ENCODE assay signal across 1 cellular context in genomic region chr15:51726302-51727073, GRCh38.
A peak's percentile ranks its signal among the peaks of the same experiment; 100 is the strongest.
TF ChIP-seq lines count a peak whose summit lies in the region.

No MANE protein-coding gene starts in this region.

TF ChIP-seq in GM12878, 131 proteins besides CTCF, POLR2A, EP300 and RAD21 (continued from another document and continues in another):
- TF ChIP-seq ATF2 (IDR thresholded peaks at IDR 0.05; ENCODE audit: low read length) (peak; percentile 5; the same call in 1 of the 2 replicates), IKZF1 (conservative IDR thresholded peaks at IDR 0.05) (0 out of 2 replicates have a peak, but pooled peaks have one; percentile 31), ZNF24 (IDR thresholded peaks at IDR 0.05) (no peak), FOXK2 (IDR thresholded peaks at IDR 0.05) (no peak), HSF1 (IDR thresholded peaks at IDR 0.05; ENCODE audit: low read depth, low read length) (no peak), HDAC2 (IDR thresholded peaks at IDR 0.05) (no peak), WRNIP1 (IDR thresholded peaks at IDR 0.05; ENCODE audit: borderline replicate concordance, low read depth, low read length) (no peak), RFX5 (IDR thresholded peaks at IDR 0.05; ENCODE audit: low read depth, low read length) (no peak), TCF7 (IDR thresholded peaks at IDR 0.05; ENCODE audit: borderline replicate concordance) (no peak), CHD1 (IDR thresholded peaks at IDR 0.05; ENCODE audit: low read depth, low read length) (no peak), BCLAF1 (IDR thresholded peaks at IDR 0.05) (no peak), HDAC6 (IDR thresholded peaks at IDR 0.05; ENCODE audit: unreplicated experiment) (no peak), SMAD1 (IDR thresholded peaks at IDR 0.05; ENCODE audit: low read depth, partially characterized antibody) (no peak), EGR1 (IDR thresholded peaks at IDR 0.05; ENCODE audit: borderline replicate concordance in 1 of 2, low read depth in 2 of 2, low read length in 2 of 2) (no peak), STAT1 (conservative IDR thresholded peaks at IDR 0.05) (no peak), IRF4 (IDR thresholded peaks at IDR 0.05; ENCODE audit: low read depth, low read length) (peak; percentile 81; the same call in 1 of the 2 replicates), ZBTB33 (IDR thresholded peaks at IDR 0.05) (no peak), NFYA (IDR thresholded peaks at IDR 0.05; ENCODE audit: borderline replicate concordance, low read depth, low read length) (no peak), REST (IDR thresholded peaks at IDR 0.05; ENCODE audit: low read depth, low read length) (no peak), RAD51 (IDR thresholded peaks at IDR 0.05) (no peak), IKZF2 (IDR thresholded peaks at IDR 0.05) (no peak), LARP7 (IDR thresholded peaks at IDR 0.05) (no peak), MTA2 (IDR thresholded peaks at IDR 0.05; ENCODE audit: low read depth) (no peak), NFXL1 (IDR thresholded peaks at IDR 0.05; ENCODE audit: borderline replicate concordance) (no peak), ATF7 (IDR thresholded peaks at IDR 0.05; ENCODE audit: low read depth) (no peak), BCL11A (IDR thresholded peaks at IDR 0.05; ENCODE audit: low read depth, low read length) (no peak), KDM1A (IDR thresholded peaks at IDR 0.05; ENCODE audit: borderline replicate concordance) (no peak), BMI1 (IDR thresholded peaks at IDR 0.05; ENCODE audit: borderline replicate concordance) (no peak), MXI1 (IDR thresholded peaks at IDR 0.05; ENCODE audit: low read depth, low read length) (no peak), KAT2A (conservative IDR thresholded peaks at IDR 0.05; ENCODE audit: control insufficient read depth, low read depth, low read length) (no peak), SREBF2 (IDR thresholded peaks at IDR 0.05; ENCODE audit: low read length) (no peak), RB1 (IDR thresholded peaks at IDR 0.05; ENCODE audit: borderline replicate concordance) (no peak), GABPA (IDR thresholded peaks at IDR 0.05; ENCODE audit: low read depth) (no peak), CHD4 (IDR thresholded peaks at IDR 0.05) (no peak), FOS (IDR thresholded peaks at IDR 0.05; ENCODE audit: borderline replicate concordance, extremely low read depth, insufficient read length) (no peak), CBX3 (IDR thresholded peaks at IDR 0.05; ENCODE audit: borderline replicate concordance, low read depth) (no peak), MEF2A (IDR thresholded peaks at IDR 0.05; ENCODE audit: insufficient read depth, low read depth, low read length) (no peak), SREBF1 (IDR thresholded peaks at IDR 0.05; ENCODE audit: low read length) (no peak), ZNF622 (IDR thresholded peaks at IDR 0.05) (no peak), MEF2B (IDR thresholded peaks at IDR 0.05; ENCODE audit: partially characterized antibody, poor library complexity, severe bottlenecking) (no peak), IRF5 (IDR thresholded peaks at IDR 0.05; ENCODE audit: borderline replicate concordance) (no peak), ZNF592 (IDR thresholded peaks at IDR 0.05) (no peak), ZBTB11 (CRISPR knock-in tag; IDR thresholded peaks at IDR 0.05) (no peak), CBFB (IDR thresholded peaks at IDR 0.05; ENCODE audit: low read depth) (no peak)
